24 cellular contexts compared by ENCODE assay signal in the genomic region with DNA sequence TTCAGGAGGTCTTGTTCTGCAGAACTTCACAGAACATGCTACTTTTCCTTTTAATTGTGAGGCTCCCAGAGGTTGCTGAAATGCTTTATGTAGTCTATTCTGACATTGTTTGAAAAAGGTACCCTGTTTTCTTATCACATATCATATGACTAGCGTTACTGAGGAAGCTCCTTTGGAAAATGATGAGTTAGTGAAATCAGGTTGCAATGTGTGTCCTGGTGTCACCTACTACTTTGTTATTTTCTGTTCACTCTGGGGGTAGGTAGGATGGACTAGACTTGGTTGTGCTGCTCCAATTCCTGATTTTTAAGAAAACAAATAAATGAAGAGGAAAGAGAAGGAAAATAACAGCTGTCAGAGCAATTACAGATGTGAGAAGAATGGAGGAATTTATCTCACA.
DNase-seq lines count a peak whose midpoint lies in the region; ATAC-seq, FAIRE-seq and TF ChIP-seq lines count a peak whose summit lies in the region.
"Had no signal": no experiment of that assay in that cellular context is flagged by ENCODE, and none has a peak within 500 bp of the region (broad histone marks: within the 10 kb centered on the region; RNA-seq: fewer than 3 reads in every experiment).

No MANE protein-coding gene starts in this region.

- FAIRE-seq in A549 (lab: Jason Lieb, UNC) = no peak
- FAIRE-seq: A204.1, D721Med, G401.6, GM12891, GM19239 had no signal

- POLR2A ChIA-PET in A549 (lab: Yijun Ruan, JAX) = no interaction called here

- H3K27me3 Mint-ChIP-seq in chondrocyte (ENCODE audit: low read depth) (no peaks in the 10 kb centered on the region), osteocyte (ENCODE audit: unreplicated experiment) (no peaks in the 10 kb centered on the region)
- H3K27me3 Mint-ChIP-seq: B cell; CD4-positive, alpha-beta T cell had no signal

- no peak for TF ChIP-seq EP300 in A549 (IDR thresholded peaks at IDR 0.05)

- H3K4me3 Mint-ChIP-seq in chondrocyte (ENCODE audit: unreplicated experiment) (no peak overlapping the region), osteocyte (ENCODE audit: unreplicated experiment) (no peak overlapping the region)
- H3K4me3 Mint-ChIP-seq: B cell; CD4-positive, alpha-beta T cell; CD8-positive, alpha-beta T cell had no signal

- H3K9me3 ChIP-seq in A549 (no peaks in the 10 kb centered on the region), SK-N-MC (ENCODE audit: low read depth, low read length) (no peaks in the 10 kb centered on the region)
- H3K9me3 ChIP-seq: BLaER1 treated with 17β-estradiol and CSF1 and Interleukin-3, amounts not matched to agents 10 nM and 100 nM; Caco-2 had no signal

- no peak for DNase-seq in A549 (ENCODE audit: low read depth in 1 of 2, low spot score in 1 of 2)
- DNase-seq in SK-N-MC (ENCODE audit: low read depth, low spot score) = no peak
- DNase-seq in chondrocyte (ENCODE audit: low spot score) = no peak
- no peak for DNase-seq in osteocyte (ENCODE audit: extremely low spot score, unreplicated experiment)
- DNase-seq in NCI-H1105 treated with DMSO at 0.1 percent for 48 hours (lab: John Stamatoyannopoulos, UW) = no peak
- no peak for DNase-seq in stimulated activated CD4-positive, alpha-beta T cell treated with anti-CD3 and anti-CD28 coated beads, Interleukin-12 subunit alpha, Interleukin-12 subunit beta, amount 100 ng/mL, for 4 hours
- no peak for DNase-seq in NCI-H2107 treated with DMSO at 0.1 percent for 48 hours (lab: John Stamatoyannopoulos, UW; ENCODE audit: unreplicated experiment)
- DNase-seq: 8988T; AML-193; Caco-2; Calu3; CD4-positive, alpha-beta T cell; CD8-positive, alpha-beta T cell; DMS79 treated with DMSO at 0.1 percent for 48 hours; GF-D8 had no signal

- peaks cover 27% of the 10 kb centered on the region for H3K36me3 Mint-ChIP-seq in chondrocyte (ENCODE audit: low read depth)
- peaks cover 73% of the 10 kb centered on the region for H3K36me3 Mint-ChIP-seq in osteocyte (ENCODE audit: unreplicated experiment)
- H3K36me3 Mint-ChIP-seq: CD8-positive, alpha-beta T cell had no signal

- H3K4me1 Mint-ChIP-seq in chondrocyte (ENCODE audit: low read depth) (peaks cover 68% of the 10 kb centered on the region), osteocyte (ENCODE audit: unreplicated experiment) (peaks cover 44% of the 10 kb centered on the region)
- H3K4me1 Mint-ChIP-seq: B cell had no signal

- no peak overlapping the region for H3K9ac ChIP-seq in SK-N-MC (ENCODE audit: insufficient read length)
- H3K9ac ChIP-seq: BLaER1 treated with 17β-estradiol and CSF1 and Interleukin-3, amounts not matched to agents 10 nM and 100 nM had no signal

- ATAC-seq in A549 = no peak
- ATAC-seq in GM21381 (IDR thresholded peaks at IDR 0.05; ENCODE audit: unreplicated experiment) = no peak
- ATAC-seq: CD8-positive, alpha-beta T cell had no signal

- peak overlapping the region; percentile 76 for H3K27ac ChIP-seq in A549
- H3K27ac ChIP-seq in SK-N-MC = peak overlapping the region; percentile 70; the same call in 1 of the 2 replicates
- H3K27ac ChIP-seq: BLaER1 treated with 17β-estradiol and CSF1 and Interleukin-3, amounts not matched to agents 10 nM and 100 nM; C4-2B had no signal

- H3K4me2 ChIP-seq in A549 = peak overlapping the region; percentile 44
- H3K4me2 ChIP-seq: BLaER1 treated with 17β-estradiol and CSF1 and Interleukin-3, amounts not matched to agents 10 nM and 100 nM had no signal

- 64% methylated on average over 1 of the region's 1 CpG for WGBS in A549 (ENCODE audit: missing lambda C conversion rate)

- no peak for TF ChIP-seq POLR2A in A549 (IDR thresholded peaks at IDR 0.05; ENCODE audit: low read length)

- no peak for TF ChIP-seq RAD21 in A549 (conservative IDR thresholded peaks at IDR 0.05 in 1 of 2, IDR thresholded peaks at IDR 0.05 in 1 of 2)

- CTCF ChIA-PET in A549 (lab: Yijun Ruan, JAX) = interaction anchor here (0.7 kb wide), 1 partner anchor 654 kb away, joined by 3 read pairs; no protein-coding TSS in a partner anchor

- H3K4me3 ChIP-seq in A549 (no peak overlapping the region), SK-N-MC (no peak overlapping the region)
- H3K4me3 ChIP-seq: BLaER1 treated with 17β-estradiol and CSF1 and Interleukin-3, amounts not matched to agents 10 nM and 100 nM had no signal

- H3K9me3 Mint-ChIP-seq in chondrocyte (ENCODE audit: low read depth) = no peaks in the 10 kb centered on the region
- no peaks in the 10 kb centered on the region for H3K9me3 Mint-ChIP-seq in osteocyte (ENCODE audit: unreplicated experiment)
- H3K9me3 Mint-ChIP-seq: CD4-positive, alpha-beta T cell; CD8-positive, alpha-beta T cell had no signal

- TF ChIP-seq CTCF in A549 (IDR thresholded peaks at IDR 0.05) = no peak
- no peak for TF ChIP-seq CTCF in chondrocyte (IDR thresholded peaks at IDR 0.05)
- no peak for TF ChIP-seq CTCF in osteocyte (IDR thresholded peaks at IDR 0.05)

- H3K36me3 ChIP-seq in SK-N-MC (ENCODE audit: insufficient read depth, low read length) = peaks cover 100% of the 10 kb centered on the region
- H3K36me3 ChIP-seq: BLaER1 treated with 17β-estradiol and CSF1 and Interleukin-3, amounts not matched to agents 10 nM and 100 nM had no signal

- peak overlapping the region; percentile 38 for H3K27ac Mint-ChIP-seq in chondrocyte (ENCODE audit: unreplicated experiment)
- H3K27ac Mint-ChIP-seq in osteocyte (ENCODE audit: unreplicated experiment) = peak overlapping the region; percentile 53
- H3K27ac Mint-ChIP-seq: B cell; CD4-positive, alpha-beta T cell; CD8-positive, alpha-beta T cell had no signal

- peaks cover 93% of the 10 kb centered on the region for H3K4me1 ChIP-seq in A549
- H3K4me1 ChIP-seq: BLaER1 treated with 17β-estradiol and CSF1 and Interleukin-3, amounts not matched to agents 10 nM and 100 nM; Caco-2 had no signal

TF ChIP-seq in A549, 52 proteins besides CTCF, POLR2A, EP300 and RAD21:
- no peak for TF ChIP-seq CBX8 (IDR thresholded peaks at IDR 0.05)
- TF ChIP-seq MAFK (IDR thresholded peaks at IDR 0.05; ENCODE audit: partially characterized antibody) = peak; percentile 67
